Comparison of ENCODE assay signal across 8 cellular contexts in the genomic region with DNA sequence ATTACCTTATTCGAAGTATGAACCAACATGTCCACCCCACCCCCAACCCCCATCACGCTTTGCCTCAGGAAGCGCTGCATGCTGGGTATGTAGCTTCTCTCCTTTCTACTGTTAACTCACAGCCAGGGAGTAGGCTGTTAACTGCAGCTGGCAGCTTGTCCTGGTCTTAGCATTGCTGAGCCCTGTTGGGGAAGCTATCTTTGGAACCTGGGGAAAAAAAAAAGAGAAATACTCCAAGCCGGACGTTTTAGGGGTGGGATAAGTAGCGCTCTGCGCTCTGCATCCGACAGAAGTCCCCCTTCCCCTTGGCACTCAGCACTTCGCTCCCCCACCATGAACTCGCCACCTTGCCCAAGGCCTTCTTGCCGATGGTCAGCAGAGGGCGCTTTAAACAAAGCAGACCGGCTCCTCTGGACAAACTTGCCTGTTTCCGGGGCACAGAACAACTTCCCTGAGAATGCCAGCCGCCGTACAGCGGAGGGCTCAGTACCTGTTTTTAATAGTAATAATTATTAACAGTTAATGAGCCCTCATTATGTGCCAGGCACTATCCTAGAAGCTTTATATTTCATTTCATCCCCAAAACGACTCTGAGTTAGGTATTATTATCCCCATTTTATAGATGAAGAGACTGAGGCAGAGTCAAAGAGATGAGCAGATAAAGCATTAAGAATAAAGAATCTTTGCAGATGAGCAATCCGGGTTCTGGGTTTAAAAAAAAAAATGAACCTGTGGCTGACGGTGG. TPM values are rescaled to one million over a fixed set of nuclear protein-coding genes. Genes with fewer than 3 reads are reported as not detected.
DNase-seq lines count a peak whose midpoint lies in the region; ATAC-seq and TF ChIP-seq lines count a peak whose summit lies in the region.

No MANE protein-coding gene starts in this region.

- 8% methylated on average over 16 of the region's 20 CpGs for WGBS in HUES64

- H3K27ac ChIP-seq in HUES64 (ENCODE audit: low read depth, low read length), result no peak overlapping the region

- peak overlapping the region; percentile 38; the same call in 1 of the 2 replicates for H3K9ac ChIP-seq in HUES64 (ENCODE audit: low read depth, low read length)
- H3K9ac ChIP-seq in NT2/D1 (ENCODE audit: insufficient read length, low read depth), result peak overlapping the region; percentile 61

- H3K36me3 ChIP-seq in GM06990 (ENCODE audit: control insufficient read depth, insufficient read depth, low read length), result peaks cover 7% of the 10 kb centered on the region
- H3K36me3 ChIP-seq in HUES64 (ENCODE audit: insufficient read depth, low read length), result no peaks in the 10 kb centered on the region
- no peaks in the 10 kb centered on the region for H3K36me3 ChIP-seq in NT2/D1 (ENCODE audit: insufficient read depth, insufficient read length, low read length)

- ATAC-seq in activated CD8-positive, alpha-beta memory T cell treated with anti-CD3 and anti-CD28 coated beads, Interleukin-2, amount 10 ng/mL, durations not matched to agents 7 days and 5 days, result peak; percentile 88
- ATAC-seq in GM19397 (IDR thresholded peaks at IDR 0.05; ENCODE audit: unreplicated experiment), result no peak

- H3K27me3 ChIP-seq in GM06990 (replicated peaks; ENCODE audit: control insufficient read depth, insufficient read depth, low read length) (no peaks in the 10 kb centered on the region), HUES64 (ENCODE audit: insufficient read depth, low read length) (no peaks in the 10 kb centered on the region), NT2/D1 (ENCODE audit: insufficient read depth, insufficient read length) (no peaks in the 10 kb centered on the region)

- peaks cover 13% of the 10 kb centered on the region; the same call in 1 of the 2 replicates for H3K4me1 ChIP-seq in HUES64 (ENCODE audit: insufficient read depth, low read length)
- H3K4me1 ChIP-seq in NT2/D1 (ENCODE audit: insufficient read depth, insufficient read length), result no peaks in the 10 kb centered on the region

- peaks cover 3% of the 10 kb centered on the region for H3K4me1 Mint-ChIP-seq in activated CD8-positive, alpha-beta memory T cell treated with anti-CD3 and anti-CD28 coated beads, Interleukin-2, amount 10 ng/mL, durations not matched to agents 7 days and 5 days

- no peaks in the 10 kb centered on the region for H3K9me3 Mint-ChIP-seq in activated CD8-positive, alpha-beta memory T cell treated with anti-CD3 and anti-CD28 coated beads, Interleukin-2, amount 10 ng/mL, durations not matched to agents 7 days and 5 days (ENCODE audit: low read depth)

- peak; percentile 56 for DNase-seq in GM06990 (ENCODE audit: extremely low read depth, insufficient read length)
- DNase-seq in NT2/D1 (ENCODE audit: low read depth, low spot score), result peak; percentile 74
- peak; percentile 85 for DNase-seq in activated CD8-positive, alpha-beta memory T cell treated with anti-CD3 and anti-CD28 coated beads, Interleukin-2, amount 10 ng/mL, durations not matched to agents 7 days and 5 days
- peak; percentile 29 for DNase-seq in epithelial cell of proximal tubule (ENCODE audit: low read depth)
- peak; percentile 85 for DNase-seq in mucosa of gallbladder (ENCODE audit: low spot score)
- DNase-seq in stimulated activated CD8-positive, alpha-beta memory T cell treated with anti-CD3 and anti-CD28 coated beads, Interleukin-2, amount 100 ng/mL, for 1 hour (ENCODE audit: low read depth in 2 of 2), result peak; percentile 42 to 54

- CTCF ChIA-PET in activated CD8-positive, alpha-beta memory T cell treated with anti-CD3 and anti-CD28 coated beads, Interleukin-2, amount 10 ng/mL, durations not matched to agents 7 days and 5 days (lab: Charles Lee), result interaction anchor here (0.6 to 4.2 kb wide), 32 partner anchors 8 to 1095 kb away, joined by 3 to 53 read pairs (median 4); a partner anchor contains a TSS

- H3K27ac Mint-ChIP-seq in activated CD8-positive, alpha-beta memory T cell treated with anti-CD3 and anti-CD28 coated beads, Interleukin-2, amount 10 ng/mL, durations not matched to agents 7 days and 5 days, result no peak overlapping the region

- TF ChIP-seq CTCF in GM06990 (IDR thresholded peaks at IDR 0.05; ENCODE audit: insufficient read depth, low read length, poor library complexity, severe bottlenecking) (peak; percentile 91), epithelial cell of proximal tubule (conservative IDR thresholded peaks at IDR 0.05; ENCODE audit: low read depth, low read length) (peak; percentile 95)

- H3K4me3 ChIP-seq in GM06990 (replicated peaks; ENCODE audit: low read depth, low read length), result no peak overlapping the region
- peak overlapping the region; percentile 43 for H3K4me3 ChIP-seq in HUES64 (ENCODE audit: low read length)
- no peak overlapping the region for H3K4me3 ChIP-seq in NT2/D1 (ENCODE audit: insufficient read length, low read depth)
- H3K4me3 ChIP-seq in epithelial cell of proximal tubule (ENCODE audit: low read depth, low read length), result peak overlapping the region; percentile 7

- H3K4me3 Mint-ChIP-seq in activated CD8-positive, alpha-beta memory T cell treated with anti-CD3 and anti-CD28 coated beads, Interleukin-2, amount 10 ng/mL, durations not matched to agents 7 days and 5 days, result no peak overlapping the region

- H3K27me3 Mint-ChIP-seq in activated CD8-positive, alpha-beta memory T cell treated with anti-CD3 and anti-CD28 coated beads, Interleukin-2, amount 10 ng/mL, durations not matched to agents 7 days and 5 days, result peaks cover 11% of the 10 kb centered on the region

- no peaks in the 10 kb centered on the region for H3K36me3 Mint-ChIP-seq in activated CD8-positive, alpha-beta memory T cell treated with anti-CD3 and anti-CD28 coated beads, Interleukin-2, amount 10 ng/mL, durations not matched to agents 7 days and 5 days

- H3K9me3 ChIP-seq in HUES64 (ENCODE audit: insufficient read depth, low read depth, low read length) (no peaks in the 10 kb centered on the region), NT2/D1 (ENCODE audit: insufficient read depth, low read length) (no peaks in the 10 kb centered on the region)

RNA-seq across cellular contexts. Expression of a gene that starts 35.2 kb away (rescaled TPM):
- polyA plus RNA-seq in HUES64 (2013, experiment 1 of 2), result 54.2 TPM
- 68.2 TPM for polyA plus RNA-seq in HUES64 (2013, experiment 2 of 2)
- total RNA-seq in activated CD8-positive, alpha-beta memory T cell treated with anti-CD3 and anti-CD28 coated beads, Interleukin-2, amount 10 ng/mL, durations not matched to agents 7 days and 5 days, result not detected
- 48.5 and 61.2 TPM in 2 replicates for total RNA-seq in epithelial cell of proximal tubule
- 7.3 TPM for total RNA-seq in mucosa of gallbladder

RNA-seq across cellular contexts. Expression of a gene that starts 56.9 kb away (rescaled TPM):
- polyA plus RNA-seq in HUES64 (2013, experiment 1 of 2), result 17.5 TPM
- polyA plus RNA-seq in HUES64 (2013, experiment 2 of 2), result 21.1 TPM
- 1 to 10 TPM; 6.5 to 7.7 TPM for total RNA-seq in activated CD8-positive, alpha-beta memory T cell treated with anti-CD3 and anti-CD28 coated beads, Interleukin-2, amount 10 ng/mL, durations not matched to agents 7 days and 5 days
- 7.5 and 10.2 TPM in 2 replicates for total RNA-seq in epithelial cell of proximal tubule
- total RNA-seq in mucosa of gallbladder, result 66.5 TPM

Comparison
In these comparisons a context has a peak if more than half of its experiments do, and no peak if none do; other contexts are left out.
1. DNase-seq: peak in every context shown above with its lines; median percentile 85 in activated CD8-positive, alpha-beta memory T cell treated with anti-CD3 and anti-CD28 coated beads, Interleukin-2, amount 10 ng/mL, durations not matched to agents 7 days and 5 days; 85 in mucosa of gallbladder; 74 in NT2/D1; 56 in GM06990; 48 in stimulated activated CD8-positive, alpha-beta memory T cell treated with anti-CD3 and anti-CD28 coated beads, Interleukin-2, amount 100 ng/mL, for 1 hour; 29 in epithelial cell of proximal tubule.
2. H3K4me3 ChIP-seq: peak in HUES64 (single experiment) and epithelial cell of proximal tubule (single experiment); none in GM06990 (single experiment) and NT2/D1 (single experiment).